Comparison of ENCODE assay signal across 18 cellular contexts in genomic region chr1:16253332-16253922, GRCh38.
"Had no signal": no experiment of that assay in that cellular context is flagged by ENCODE, and none has a peak within 500 bp of the region (broad histone marks: within the 10 kb centered on the region; RNA-seq: fewer than 3 reads in every experiment).

No MANE protein-coding gene starts in this region.

- H3K4me3 ChIP-seq: cardiac muscle cell, lung, psoas muscle, transverse colon had no signal

- H3K27ac Mint-ChIP-seq: activated naive CD4-positive, alpha-beta T cell treated with anti-CD3 and anti-CD28 coated beads for 36 hours; T-helper 1 cell treated with Interleukin-12 subunit alpha and Interleukin-12 subunit beta and Interleukin-4 antibody, amounts not matched to agents 30 μg/mL and 1 μg/mL, for 36 hours had no signal

- H3K4me3 Mint-ChIP-seq: activated CD4-positive, alpha-beta T cell treated with anti-CD3 and anti-CD28 coated beads, Interleukin-2, amount 10 ng/mL, durations not matched to agents 24 days and 14 days; activated naive CD4-positive, alpha-beta T cell treated with anti-CD3 and anti-CD28 coated beads for 36 hours; activated T-helper 17 cell treated with anti-CD3 and anti-CD28 coated beads, Interleukin-2, amount 50 U/mL, for 72 hours; neural crest cell; T-helper 1 cell treated with Interleukin-12 subunit alpha and Interleukin-12 subunit beta and Interleukin-4 antibody, amounts not matched to agents 30 μg/mL and 1 μg/mL, for 36 hours had no signal

- H3K27me3 ChIP-seq: cardiac muscle cell, transverse colon had no signal

- DNase-seq: activated CD4-positive, alpha-beta T cell treated with anti-CD3 and anti-CD28 coated beads, Interleukin-2, amount 10 ng/mL, durations not matched to agents 24 days and 14 days; activated CD4-positive, CD25-positive, alpha-beta regulatory T cell; activated naive CD4-positive, alpha-beta T cell treated with anti-CD3 and anti-CD28 coated beads for 36 hours; left colon; midbrain; psoas muscle; stimulated activated CD4-positive, alpha-beta T cell treated with anti-CD3 and anti-CD28 coated beads, Interleukin-12 subunit alpha, Interleukin-12 subunit beta, amount 100 ng/mL, for 4 hours; stimulated activated CD4-positive, alpha-beta T cell treated with anti-CD3 and anti-CD28 coated beads, Interleukin-2, amount 100 ng/mL, for 24 hours; transverse colon had no signal

- H3K9me3 ChIP-seq: psoas muscle, transverse colon had no signal

- ATAC-seq: activated T-helper 17 cell treated with anti-CD3 and anti-CD28 coated beads, Interleukin-2, amount 50 U/mL, for 72 hours; left colon had no signal

- FAIRE-seq: colon, endothelial cell of umbilical vein, frontal cortex, islet of Langerhans had no signal

- H3K9me3 Mint-ChIP-seq: activated CD4-positive, alpha-beta T cell treated with anti-CD3 and anti-CD28 coated beads, Interleukin-2, amount 10 ng/mL, durations not matched to agents 24 days and 14 days; activated naive CD4-positive, alpha-beta T cell treated with anti-CD3 and anti-CD28 coated beads for 36 hours; activated T-helper 17 cell treated with anti-CD3 and anti-CD28 coated beads, Interleukin-2, amount 50 U/mL, for 72 hours; neural crest cell; T-helper 1 cell treated with Interleukin-12 subunit alpha and Interleukin-12 subunit beta and Interleukin-4 antibody, amounts not matched to agents 30 μg/mL and 1 μg/mL, for 36 hours had no signal

- H3K27me3 Mint-ChIP-seq: activated CD4-positive, alpha-beta T cell treated with anti-CD3 and anti-CD28 coated beads, Interleukin-2, amount 10 ng/mL, durations not matched to agents 24 days and 14 days; activated T-helper 17 cell treated with anti-CD3 and anti-CD28 coated beads, Interleukin-2, amount 50 U/mL, for 72 hours had no signal

- H3K27ac ChIP-seq: cardiac muscle cell, transverse colon had no signal
